31 cellular contexts compared by ENCODE assay signal in the genomic region with DNA sequence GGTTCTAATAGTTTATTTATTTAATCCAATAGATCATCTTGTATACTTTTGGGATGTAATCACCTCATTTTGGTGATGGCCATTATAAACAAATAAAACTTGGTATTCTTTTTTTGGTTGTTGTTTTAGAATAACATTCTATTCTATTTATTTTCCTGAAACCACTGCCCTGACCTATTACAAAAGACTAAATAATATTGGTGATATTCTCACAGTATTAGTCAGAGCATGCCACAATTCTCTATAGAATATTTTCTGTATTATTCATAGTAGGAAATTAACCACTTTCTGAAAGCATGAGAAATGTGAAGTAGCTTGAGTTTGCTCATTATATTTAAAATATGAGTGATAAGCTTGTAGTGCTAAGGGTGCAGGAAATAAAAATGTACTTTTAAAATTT. TPM values are rescaled to one million over a fixed set of nuclear protein-coding genes. Genes with fewer than 3 reads are reported as not detected.
DNase-seq lines count a peak whose midpoint lies in the region; ATAC-seq, FAIRE-seq and TF ChIP-seq lines count a peak whose summit lies in the region.
"Had no signal": no experiment of that assay in that cellular context is flagged by ENCODE, and none has a peak within 500 bp of the region (broad histone marks: within the 10 kb centered on the region; RNA-seq: fewer than 3 reads in every experiment).

No MANE protein-coding gene starts in this region.

- no peak for TF ChIP-seq EP300 in ovary (IDR thresholded peaks at IDR 0.05)

- H2AFZ ChIP-seq in IMR-90 (replicated peaks; ENCODE audit: low read length, poor library complexity) = no peak overlapping the region

- H3K18ac ChIP-seq in IMR-90 (ENCODE audit: low read depth, low read length) = no peak overlapping the region

- no peak overlapping the region for H4K91ac ChIP-seq in IMR-90 (ENCODE audit: insufficient read depth, low read depth, low read length)

- H2AK5ac ChIP-seq in IMR-90 (ENCODE audit: low read depth, low read length) = no peak overlapping the region

- POLR2A ChIA-PET in IMR-90 (lab: Charles Lee; ENCODE audit: unreplicated experiment) (no interaction called here), Caco-2 (lab: Charles Lee) (no interaction called here)
- POLR2A ChIA-PET in CD8-positive, alpha-beta T cell (lab: Charles Lee) = no interaction called here

- H3K4me1 Mint-ChIP-seq in CD8-positive, alpha-beta T cell (ENCODE audit: low read depth) = no peaks in the 10 kb centered on the region
- H3K4me1 Mint-ChIP-seq in Caco-2 (ENCODE audit: low read depth, unreplicated experiment) = no peaks in the 10 kb centered on the region
- H3K4me1 Mint-ChIP-seq: activated naive CD8-positive, alpha-beta T cell treated with anti-CD3 and anti-CD28 coated beads, Interleukin-2, amount 50 U/mL, for 24 hours; CD14-positive monocyte; naive thymus-derived CD8-positive, alpha-beta T cell had no signal

- no peak overlapping the region for H3K27ac ChIP-seq in IMR-90 (ENCODE audit: insufficient read depth, low read length)
- no peak overlapping the region for H3K27ac ChIP-seq in ovary
- H3K27ac ChIP-seq in CD8-positive, alpha-beta T cell (ENCODE audit: low read depth, low read length) = no peak overlapping the region
- H3K27ac ChIP-seq: coronary artery, esophagus squamous epithelium, left lung, SK-N-MC, thoracic aorta had no signal

- H3K4me3 ChIP-seq in IMR-90 (ENCODE audit: insufficient read depth, low read depth, low read length) (no peak overlapping the region), bronchial epithelial cell (ENCODE audit: low read depth, low read length) (no peak overlapping the region), ovary (no peak overlapping the region), Caco-2 (ENCODE audit: low read depth, low read length) (no peak overlapping the region)
- H3K4me3 ChIP-seq in CD8-positive, alpha-beta T cell (ENCODE audit: low read depth, low read length) = no peak overlapping the region
- H3K4me3 ChIP-seq: coronary artery, esophagus squamous epithelium, left lung, SK-N-MC, thoracic aorta had no signal

- in situ Hi-C loops in IMR-90 (cut with MboI; ENCODE audit: low sequenced_read_pairs) = no loop called here

- no peaks in the 10 kb centered on the region for H3K36me3 ChIP-seq in IMR-90 (ENCODE audit: control insufficient read depth, insufficient read depth, low read length)
- no peaks in the 10 kb centered on the region for H3K36me3 ChIP-seq in bronchial epithelial cell (ENCODE audit: control insufficient read depth, insufficient read depth, low read length)
- H3K36me3 ChIP-seq in ovary = no peaks in the 10 kb centered on the region
- no peaks in the 10 kb centered on the region for H3K36me3 ChIP-seq in CD8-positive, alpha-beta T cell (ENCODE audit: insufficient read depth, low read length)
- H3K36me3 ChIP-seq in Caco-2 (ENCODE audit: control insufficient read depth, insufficient read depth, low read length) = no peaks in the 10 kb centered on the region
- H3K36me3 ChIP-seq: esophagus squamous epithelium, left lung, thoracic aorta had no signal

- no peaks in the 10 kb centered on the region for H3K4me1 ChIP-seq in IMR-90 (ENCODE audit: control insufficient read depth, insufficient read depth, low read length)
- no peaks in the 10 kb centered on the region for H3K4me1 ChIP-seq in ovary (ENCODE audit: insufficient read depth)
- no peaks in the 10 kb centered on the region for H3K4me1 ChIP-seq in CD8-positive, alpha-beta T cell (ENCODE audit: insufficient read depth, low read length)
- no peaks in the 10 kb centered on the region for H3K4me1 ChIP-seq in Caco-2
- H3K4me1 ChIP-seq: esophagus squamous epithelium, left lung had no signal

- FAIRE-seq in bronchial epithelial cell (lab: Jason Lieb, UNC) = no peak
- FAIRE-seq: D721Med, GM18507 had no signal

- H4K20me1 ChIP-seq in IMR-90 (ENCODE audit: insufficient read depth, low read length) = no peaks in the 10 kb centered on the region

- no peak overlapping the region for H2BK20ac ChIP-seq in IMR-90 (ENCODE audit: low read depth, low read length)

- no peaks in the 10 kb centered on the region for H3K9me3 Mint-ChIP-seq in CD8-positive, alpha-beta T cell
- no peaks in the 10 kb centered on the region for H3K9me3 Mint-ChIP-seq in Caco-2 (ENCODE audit: unreplicated experiment)
- H3K9me3 Mint-ChIP-seq: activated naive CD8-positive, alpha-beta T cell treated with anti-CD3 and anti-CD28 coated beads, Interleukin-2, amount 50 U/mL, for 24 hours; T-helper 1 cell treated with Interleukin-12 subunit alpha and Interleukin-12 subunit beta and Interleukin-4 antibody, amounts not matched to agents 30 μg/mL and 1 μg/mL, for 36 hours had no signal

- no peak overlapping the region for H3K27ac Mint-ChIP-seq in CD8-positive, alpha-beta T cell
- H3K27ac Mint-ChIP-seq in Caco-2 (ENCODE audit: unreplicated experiment) = no peak overlapping the region
- H3K27ac Mint-ChIP-seq: activated CD8-positive, alpha-beta T cell treated with anti-CD3 and anti-CD28 coated beads, Interleukin-2, amount 10 ng/mL, durations not matched to agents 7 days and 5 days; activated naive CD8-positive, alpha-beta T cell treated with anti-CD3 and anti-CD28 coated beads, Interleukin-2, amount 50 U/mL, for 24 hours; CD14-positive monocyte; effector memory CD8-positive, alpha-beta T cell; naive thymus-derived CD8-positive, alpha-beta T cell; T-helper 1 cell treated with Interleukin-12 subunit alpha and Interleukin-12 subunit beta and Interleukin-4 antibody, amounts not matched to agents 30 μg/mL and 1 μg/mL, for 36 hours had no signal

- no peak overlapping the region for H3K9ac ChIP-seq in IMR-90 (ENCODE audit: low read depth, low read length)

- no peak overlapping the region for H3K4me3 Mint-ChIP-seq in CD8-positive, alpha-beta T cell
- no peak overlapping the region for H3K4me3 Mint-ChIP-seq in Caco-2 (ENCODE audit: unreplicated experiment)
- H3K4me3 Mint-ChIP-seq: activated CD8-positive, alpha-beta T cell treated with anti-CD3 and anti-CD28 coated beads, Interleukin-2, amount 10 ng/mL, durations not matched to agents 7 days and 5 days; activated naive CD8-positive, alpha-beta T cell treated with anti-CD3 and anti-CD28 coated beads, Interleukin-2, amount 50 U/mL, for 24 hours; CD14-positive monocyte; effector memory CD8-positive, alpha-beta T cell; naive thymus-derived CD8-positive, alpha-beta T cell; T-helper 1 cell treated with Interleukin-12 subunit alpha and Interleukin-12 subunit beta and Interleukin-4 antibody, amounts not matched to agents 30 μg/mL and 1 μg/mL, for 36 hours had no signal

- H3K56ac ChIP-seq in IMR-90 (ENCODE audit: extremely low read depth, insufficient read depth, low read length) = no peak overlapping the region

- H2AK9ac ChIP-seq in IMR-90 (replicated peaks; ENCODE audit: low read depth, low read length, poor library complexity) = no peak overlapping the region

- H3K4me2 ChIP-seq in IMR-90 (ENCODE audit: low read depth, low read length) = no peak overlapping the region

- no peak overlapping the region for H3K23ac ChIP-seq in IMR-90 (ENCODE audit: low read depth, low read length)

- H3K36me3 Mint-ChIP-seq in CD8-positive, alpha-beta T cell = no peaks in the 10 kb centered on the region
- no peaks in the 10 kb centered on the region for H3K36me3 Mint-ChIP-seq in Caco-2 (ENCODE audit: insufficient read depth, unreplicated experiment)
- H3K36me3 Mint-ChIP-seq: CD14-positive monocyte; naive thymus-derived CD8-positive, alpha-beta T cell had no signal

- H4K5ac ChIP-seq in IMR-90 (ENCODE audit: low read depth, low read length) = no peak overlapping the region

- intact Hi-C loops in IMR-90 (cut with micrococcal nuclease) = loop anchor here (2.0 kb wide), 1 partner anchor 33 kb away; no protein-coding TSS in a partner anchor
- intact Hi-C loops in ovary (cut with DNase I) = no loop called here
- intact Hi-C loops in CD8-positive, alpha-beta T cell (cut with DNase I, micrococcal nuclease) = no loop called here
- intact Hi-C loops in Caco-2 (cut with micrococcal nuclease; ENCODE audit: unreplicated experiment) = no loop called here

- no TSS peak for BruUV-seq in IMR-90 (replicated peaks; lab: Mats Ljungman, UMichigan)
- BruUV-seq in Caco-2 (replicated peaks; lab: Mats Ljungman, UMichigan) = no TSS peak

- H2BK5ac ChIP-seq in IMR-90 (ENCODE audit: low read depth, low read length, poor library complexity, severe bottlenecking) = no peak overlapping the region

- H3K9me3 ChIP-seq in IMR-90 (ENCODE audit: control insufficient read depth, insufficient read depth, low read length) (no peaks in the 10 kb centered on the region), ovary (no peaks in the 10 kb centered on the region), Caco-2 (no peaks in the 10 kb centered on the region)
- H3K9me3 ChIP-seq in CD8-positive, alpha-beta T cell (ENCODE audit: low read length) = no peaks in the 10 kb centered on the region
- H3K9me3 ChIP-seq: esophagus squamous epithelium, left lung, thoracic aorta had no signal

- TF ChIP-seq CTCF in IMR-90 (conservative IDR thresholded peaks at IDR 0.05; ENCODE audit: low read depth, low read length) (no peak), bronchial epithelial cell (IDR thresholded peaks at IDR 0.05; ENCODE audit: insufficient read depth, low read length, severe bottlenecking) (no peak), ovary (IDR thresholded peaks at IDR 0.05) (no peak), Caco-2 (IDR thresholded peaks at IDR 0.05; ENCODE audit: insufficient read depth in 1 of 2, low read depth in 1 of 2, low read length in 1 of 2, severe bottlenecking in 1 of 2, unreplicated experiment in 1 of 2) (no peak)
- no peak for TF ChIP-seq CTCF in CD8-positive, alpha-beta T cell (IDR thresholded peaks at IDR 0.05)

- no peaks in the 10 kb centered on the region for H3K79me1 ChIP-seq in IMR-90 (ENCODE audit: low read depth in 1 of 2, low read length in 2 of 2)

- H2BK120ac ChIP-seq in IMR-90 (ENCODE audit: low read depth, low read length) = no peak overlapping the region

- H3K4ac ChIP-seq in IMR-90 (ENCODE audit: low read depth, low read length) = no peak overlapping the region

- DNase-seq in EH (ENCODE audit: low read depth) (peak; percentile 59), IMR-90 (peak; percentile 28), bronchial epithelial cell (ENCODE audit: low read depth) (peak; percentile 86), glomerular visceral epithelial cell (ENCODE audit: extremely low spot score) (peak; percentile 13), NCI-H2227 treated with DMSO at 0.1 percent for 48 hours (lab: John Stamatoyannopoulos, UW) (no peak), ovary (no peak), Caco-2 (no peak)
- no peak for DNase-seq in CD8-positive, alpha-beta T cell
- DNase-seq: ACHN; activated CD8-positive, alpha-beta T cell treated with anti-CD3 and anti-CD28 coated beads, Interleukin-2, amount 10 ng/mL, durations not matched to agents 7 days and 5 days; activated gamma-delta T cell treated with Interleukin-2 at 50 U/mL for 16 hours; activated naive CD8-positive, alpha-beta T cell treated with anti-CD3 and anti-CD28 coated beads, Interleukin-2, amount 50 U/mL, for 24 hours; activated T-cell treated with anti-CD3 and anti-CD28 coated beads for 4 hours; effector memory CD8-positive, alpha-beta T cell; esophagus squamous epithelium; Kasumi-1; left lung; midbrain; naive thymus-derived CD8-positive, alpha-beta T cell; NCI-H1092; NCI-H187 treated with DMSO at 0.1 percent for 48 hours; NCI-H526 treated with DMSO at 0.1 percent for 48 hours; stimulated activated CD4-positive, alpha-beta T cell treated with anti-CD3 and anti-CD28 coated beads, Interleukin-4, amount 100 ng/mL, for 24 hours; stimulated activated naive CD4-positive, alpha-beta T cell had no signal

- H2BK15ac ChIP-seq in IMR-90 (ENCODE audit: low read depth, low read length) = no peak overlapping the region

- H3K9me1 ChIP-seq in IMR-90 (ENCODE audit: insufficient read depth, low read length) = no peaks in the 10 kb centered on the region

- no peak for TF ChIP-seq RAD21 in IMR-90 (IDR thresholded peaks at IDR 0.05; ENCODE audit: low read length)

- ATAC-seq in IMR-90 (ENCODE audit: low read depth) = no peak
- ATAC-seq in CD8-positive, alpha-beta T cell = no peak
- ATAC-seq: activated CD8-positive, alpha-beta T cell treated with anti-CD3 and anti-CD28 coated beads, Interleukin-2, amount 10 ng/mL, durations not matched to agents 7 days and 5 days; activated naive CD8-positive, alpha-beta T cell treated with anti-CD3 and anti-CD28 coated beads, Interleukin-2, amount 50 U/mL, for 24 hours; effector memory CD8-positive, alpha-beta T cell; left lung; naive thymus-derived CD8-positive, alpha-beta T cell had no signal

- dilution Hi-C loops in IMR-90 (cut with HindIII; ENCODE audit: low sequenced_read_pairs, unreplicated experiment) = no loop called here

- CTCF ChIA-PET in IMR-90 (lab: Yijun Ruan, JAX) (no interaction called here), Caco-2 (lab: Charles Lee) (no interaction called here)
- CTCF ChIA-PET in CD8-positive, alpha-beta T cell (lab: Charles Lee) = no interaction called here

- H3K14ac ChIP-seq in IMR-90 (replicated peaks; ENCODE audit: low read depth, low read length) = no peak overlapping the region

- H4K8ac ChIP-seq in IMR-90 (ENCODE audit: low read depth in 2 of 2, low read length in 2 of 2) = no peak overlapping the region

- TF ChIP-seq POLR2A in IMR-90 (IDR thresholded peaks at IDR 0.05; ENCODE audit: low read depth, low read length) (no peak), ovary (IDR thresholded peaks at IDR 0.05) (no peak)

- H3K27me3 Mint-ChIP-seq in CD8-positive, alpha-beta T cell (ENCODE audit: low read depth) = no peaks in the 10 kb centered on the region
- H3K27me3 Mint-ChIP-seq in Caco-2 (ENCODE audit: insufficient read depth, unreplicated experiment) = no peaks in the 10 kb centered on the region
- H3K27me3 Mint-ChIP-seq: activated naive CD8-positive, alpha-beta T cell treated with anti-CD3 and anti-CD28 coated beads, Interleukin-2, amount 50 U/mL, for 24 hours; effector memory CD8-positive, alpha-beta T cell; naive thymus-derived CD8-positive, alpha-beta T cell had no signal

- H3K27me3 ChIP-seq in IMR-90 (ENCODE audit: control insufficient read depth, insufficient read depth, low read length) (no peaks in the 10 kb centered on the region), bronchial epithelial cell (ENCODE audit: control insufficient read depth, insufficient read depth, low read length) (no peaks in the 10 kb centered on the region), ovary (no peaks in the 10 kb centered on the region), Caco-2 (replicated peaks; ENCODE audit: control insufficient read depth, insufficient read depth, low read length) (no peaks in the 10 kb centered on the region)
- no peaks in the 10 kb centered on the region for H3K27me3 ChIP-seq in CD8-positive, alpha-beta T cell (ENCODE audit: insufficient read depth, low read length)
- H3K27me3 ChIP-seq: esophagus squamous epithelium, left lung had no signal

RNA-seq across cellular contexts. Expression of a gene that starts 54.1 kb away (rescaled TPM):
- total RNA-seq in IMR-90 (2012; rRNA removed) (under 0.01 TPM in 2 replicates), bronchial epithelial cell (not detected in 2 replicates), ovary (under 1 TPM in 3 of 7 donors, not detected in 4; 0.12 to 0.24 (median 0.13) TPM), Caco-2 (2022) (8.5 and 10.6 TPM in 2 replicates)
- polyA plus RNA-seq in IMR-90 (2012; rRNA removed) (0.02 and 0.04 TPM in 2 replicates), ovary (under 1 TPM; 0.01 to 0.45 TPM)
- polyA plus RNA-seq in IMR-90 (2012; cell fraction: cytosol; rRNA removed) = 0.01 TPM in 1 of 2 replicates, not detected in the other
- 0.03 TPM in 1 of 2 replicates, not detected in the other for polyA plus RNA-seq in IMR-90 (2012; cell fraction: nucleus; rRNA removed; ENCODE audit: low replicate concordance)
- total RNA-seq in CD8-positive, alpha-beta T cell = 1 to 10 TPM; 2.3 to 3.1 TPM
- total RNA-seq: left lung had no signal
- polyA plus RNA-seq: CD14-positive monocyte had no signal

Comparison
In these comparisons a context has a peak if more than half of its experiments do, and no peak if none do; other contexts are left out.
1. DNase-seq: peak in EH (single experiment), IMR-90 (single experiment), bronchial epithelial cell (single experiment) and glomerular visceral epithelial cell (single experiment); none in NCI-H2227 treated with DMSO at 0.1 percent for 48 hours (single experiment), ovary (0 of 5), CD8-positive, alpha-beta T cell (0 of 7) and Caco-2 (0 of 2).